Comparison of ENCODE assay signal across 1 cellular context in the genomic region with DNA sequence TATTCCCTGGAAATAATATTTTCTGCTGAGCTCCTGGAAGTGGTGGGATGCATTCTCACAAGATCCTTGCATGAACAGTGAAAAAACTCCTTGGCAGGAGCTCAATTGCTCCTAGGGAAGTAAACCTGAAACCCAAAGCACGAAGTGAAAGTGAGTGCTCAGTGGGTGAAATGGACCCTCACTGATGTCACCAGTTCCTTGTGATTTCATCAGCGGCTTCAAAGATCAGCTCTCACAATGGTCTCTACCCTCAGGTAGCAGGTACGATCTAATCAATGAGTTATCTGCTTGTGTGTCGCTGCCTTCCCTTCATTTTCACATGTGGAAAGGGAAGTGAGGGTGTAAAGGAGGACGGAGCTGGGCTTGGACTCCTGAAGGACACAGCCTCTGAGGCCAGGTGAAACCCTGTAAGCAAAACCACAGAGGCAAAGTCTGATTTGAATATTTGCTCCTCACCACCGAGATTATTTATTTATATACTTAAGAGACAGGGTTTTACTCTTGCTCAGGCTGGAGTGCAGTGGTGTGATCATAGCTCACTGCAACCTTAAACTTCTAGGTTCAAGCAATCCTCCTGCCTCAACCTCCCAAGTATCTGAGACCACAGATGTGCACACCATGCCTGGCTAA.
TF ChIP-seq lines count a peak whose summit lies in the region.

No MANE protein-coding gene starts in this region.

TF ChIP-seq in IMR-90, 13 proteins besides CTCF, POLR2A, EP300 and RAD21 (continued from another document):
- no peak for TF ChIP-seq MXI1 (IDR thresholded peaks at IDR 0.05; ENCODE audit: borderline replicate concordance, low read depth, low read length)
- TF ChIP-seq, protein P1, sequence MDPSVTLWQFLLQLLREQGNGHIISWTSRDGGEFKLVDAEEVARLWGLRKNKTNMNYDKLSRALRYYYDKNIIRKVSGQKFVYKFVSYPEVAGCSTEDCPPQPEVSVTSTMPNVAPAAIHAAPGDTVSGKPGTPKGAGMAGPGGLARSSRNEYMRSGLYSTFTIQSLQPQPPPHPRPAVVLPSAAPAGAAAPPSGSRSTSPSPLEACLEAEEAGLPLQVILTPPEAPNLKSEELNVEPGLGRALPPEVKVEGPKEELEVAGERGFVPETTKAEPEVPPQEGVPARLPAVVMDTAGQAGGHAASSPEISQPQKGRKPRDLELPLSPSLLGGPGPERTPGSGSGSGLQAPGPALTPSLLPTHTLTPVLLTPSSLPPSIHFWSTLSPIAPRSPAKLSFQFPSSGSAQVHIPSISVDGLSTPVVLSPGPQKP (IDR thresholded peaks at IDR 0.05; ENCODE audit: borderline replicate concordance, low read depth, low read length), result no peak
- TF ChIP-seq FOS (IDR thresholded peaks at IDR 0.05; ENCODE audit: low read depth, low read length), result no peak
- no peak for TF ChIP-seq CHD1 (IDR thresholded peaks at IDR 0.05; ENCODE audit: low read depth, low read length)
- TF ChIP-seq CEBPB (IDR thresholded peaks at IDR 0.05; ENCODE audit: low read depth, low read length), result no peak
- TF ChIP-seq, protein P2, sequence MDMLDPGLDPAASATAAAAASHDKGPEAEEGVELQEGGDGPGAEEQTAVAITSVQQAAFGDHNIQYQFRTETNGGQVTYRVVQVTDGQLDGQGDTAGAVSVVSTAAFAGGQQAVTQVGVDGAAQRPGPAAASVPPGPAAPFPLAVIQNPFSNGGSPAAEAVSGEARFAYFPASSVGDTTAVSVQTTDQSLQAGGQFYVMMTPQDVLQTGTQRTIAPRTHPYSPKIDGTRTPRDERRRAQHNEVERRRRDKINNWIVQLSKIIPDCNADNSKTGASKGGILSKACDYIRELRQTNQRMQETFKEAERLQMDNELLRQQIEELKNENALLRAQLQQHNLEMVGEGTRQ (IDR thresholded peaks at IDR 0.05; ENCODE audit: low read depth, low read length), result no peak
